ENCODE assay signal across 1 cellular context in genomic region chr5:143547342-143547741, GRCh38.
TF ChIP-seq lines count a peak whose summit lies in the region.

No MANE protein-coding gene starts in this region.

TF ChIP-seq in HepG2, 621 proteins besides CTCF, POLR2A, EP300 and RAD21 (continued from another document and continues in another):
- TF ChIP-seq, protein P1, sequence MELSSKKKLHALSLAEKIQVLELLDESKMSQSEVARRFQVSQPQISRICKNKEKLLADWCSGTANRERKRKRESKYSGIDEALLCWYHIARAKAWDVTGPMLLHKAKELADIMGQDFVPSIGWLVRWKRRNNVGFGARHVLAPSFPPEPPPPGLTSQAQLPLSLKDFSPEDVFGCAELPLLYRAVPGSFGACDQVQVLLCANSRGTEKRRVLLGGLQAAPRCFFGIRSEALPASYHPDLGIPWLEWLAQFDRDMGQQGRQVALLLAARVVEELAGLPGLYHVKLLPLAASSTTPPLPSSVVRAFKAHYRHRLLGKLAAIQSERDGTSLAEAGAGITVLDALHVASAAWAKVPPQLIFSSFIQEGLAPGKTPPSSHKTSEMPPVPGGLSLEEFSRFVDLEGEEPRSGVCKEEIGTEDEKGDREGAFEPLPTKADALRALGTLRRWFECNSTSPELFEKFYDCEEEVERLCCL (CRISPR knock-in tag; IDR thresholded peaks at IDR 0.05; ENCODE audit: borderline replicate concordance): no peak
- TF ChIP-seq ARNT (IDR thresholded peaks at IDR 0.05): no peak
- peak; percentile 30; the same call in 1 of the 2 replicates for TF ChIP-seq ATF1 (CRISPR knock-in tag; IDR thresholded peaks at IDR 0.05)
- no peak for TF ChIP-seq ZNF432 (CRISPR knock-in tag; IDR thresholded peaks at IDR 0.05; ENCODE audit: borderline replicate concordance)
- no peak for TF ChIP-seq ZNF317 (CRISPR knock-in tag; IDR thresholded peaks at IDR 0.05)
- no peak for TF ChIP-seq TMF1 (CRISPR knock-in tag; IDR thresholded peaks at IDR 0.05; ENCODE audit: low read depth)
- no peak for TF ChIP-seq ZNF230 (CRISPR knock-in tag; IDR thresholded peaks at IDR 0.05)
- TF ChIP-seq, protein P2, sequence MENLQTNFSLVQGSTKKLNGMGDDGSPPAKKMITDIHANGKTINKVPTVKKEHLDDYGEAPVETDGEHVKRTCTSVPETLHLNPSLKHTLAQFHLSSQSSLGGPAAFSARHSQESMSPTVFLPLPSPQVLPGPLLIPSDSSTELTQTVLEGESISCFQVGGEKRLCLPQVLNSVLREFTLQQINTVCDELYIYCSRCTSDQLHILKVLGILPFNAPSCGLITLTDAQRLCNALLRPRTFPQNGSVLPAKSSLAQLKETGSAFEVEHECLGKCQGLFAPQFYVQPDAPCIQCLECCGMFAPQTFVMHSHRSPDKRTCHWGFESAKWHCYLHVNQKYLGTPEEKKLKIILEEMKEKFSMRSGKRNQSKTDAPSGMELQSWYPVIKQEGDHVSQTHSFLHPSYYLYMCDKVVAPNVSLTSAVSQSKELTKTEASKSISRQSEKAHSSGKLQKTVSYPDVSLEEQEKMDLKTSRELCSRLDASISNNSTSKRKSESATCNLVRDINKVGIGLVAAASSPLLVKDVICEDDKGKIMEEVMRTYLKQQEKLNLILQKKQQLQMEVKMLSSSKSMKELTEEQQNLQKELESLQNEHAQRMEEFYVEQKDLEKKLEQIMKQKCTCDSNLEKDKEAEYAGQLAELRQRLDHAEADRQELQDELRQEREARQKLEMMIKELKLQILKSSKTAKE (CRISPR knock-in tag; IDR thresholded peaks at IDR 0.05; ENCODE audit: borderline replicate concordance): peak; percentile 84; the same call in 1 of the 2 replicates
- TF ChIP-seq, protein P3, sequence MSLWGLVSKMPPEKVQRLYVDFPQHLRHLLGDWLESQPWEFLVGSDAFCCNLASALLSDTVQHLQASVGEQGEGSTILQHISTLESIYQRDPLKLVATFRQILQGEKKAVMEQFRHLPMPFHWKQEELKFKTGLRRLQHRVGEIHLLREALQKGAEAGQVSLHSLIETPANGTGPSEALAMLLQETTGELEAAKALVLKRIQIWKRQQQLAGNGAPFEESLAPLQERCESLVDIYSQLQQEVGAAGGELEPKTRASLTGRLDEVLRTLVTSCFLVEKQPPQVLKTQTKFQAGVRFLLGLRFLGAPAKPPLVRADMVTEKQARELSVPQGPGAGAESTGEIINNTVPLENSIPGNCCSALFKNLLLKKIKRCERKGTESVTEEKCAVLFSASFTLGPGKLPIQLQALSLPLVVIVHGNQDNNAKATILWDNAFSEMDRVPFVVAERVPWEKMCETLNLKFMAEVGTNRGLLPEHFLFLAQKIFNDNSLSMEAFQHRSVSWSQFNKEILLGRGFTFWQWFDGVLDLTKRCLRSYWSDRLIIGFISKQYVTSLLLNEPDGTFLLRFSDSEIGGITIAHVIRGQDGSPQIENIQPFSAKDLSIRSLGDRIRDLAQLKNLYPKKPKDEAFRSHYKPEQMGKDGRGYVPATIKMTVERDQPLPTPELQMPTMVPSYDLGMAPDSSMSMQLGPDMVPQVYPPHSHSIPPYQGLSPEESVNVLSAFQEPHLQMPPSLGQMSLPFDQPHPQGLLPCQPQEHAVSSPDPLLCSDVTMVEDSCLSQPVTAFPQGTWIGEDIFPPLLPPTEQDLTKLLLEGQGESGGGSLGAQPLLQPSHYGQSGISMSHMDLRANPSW (CRISPR knock-in tag; IDR thresholded peaks at IDR 0.05; ENCODE audit: borderline replicate concordance): no peak
- TF ChIP-seq, protein P4, sequence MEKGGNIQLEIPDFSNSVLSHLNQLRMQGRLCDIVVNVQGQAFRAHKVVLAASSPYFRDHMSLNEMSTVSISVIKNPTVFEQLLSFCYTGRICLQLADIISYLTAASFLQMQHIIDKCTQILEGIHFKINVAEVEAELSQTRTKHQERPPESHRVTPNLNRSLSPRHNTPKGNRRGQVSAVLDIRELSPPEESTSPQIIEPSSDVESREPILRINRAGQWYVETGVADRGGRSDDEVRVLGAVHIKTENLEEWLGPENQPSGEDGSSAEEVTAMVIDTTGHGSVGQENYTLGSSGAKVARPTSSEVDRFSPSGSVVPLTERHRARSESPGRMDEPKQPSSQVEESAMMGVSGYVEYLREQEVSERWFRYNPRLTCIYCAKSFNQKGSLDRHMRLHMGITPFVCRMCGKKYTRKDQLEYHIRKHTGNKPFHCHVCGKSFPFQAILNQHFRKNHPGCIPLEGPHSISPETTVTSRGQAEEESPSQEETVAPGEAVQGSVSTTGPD (CRISPR knock-in tag; IDR thresholded peaks at IDR 0.05): peak; percentile 47; the same call in 1 of the 2 replicates
- no peak for TF ChIP-seq ZNF891 (CRISPR knock-in tag; IDR thresholded peaks at IDR 0.05)
- peak; percentile 98 for TF ChIP-seq GFI1 (CRISPR knock-in tag; IDR thresholded peaks at IDR 0.05; ENCODE audit: borderline replicate concordance)
- TF ChIP-seq LRRFIP1 (CRISPR knock-in tag; conservative IDR thresholded peaks at IDR 0.05): no peak
- no peak for TF ChIP-seq ZNF749 (CRISPR knock-in tag; IDR thresholded peaks at IDR 0.05; ENCODE audit: borderline replicate concordance)
- no peak for TF ChIP-seq CENPX (CRISPR knock-in tag; IDR thresholded peaks at IDR 0.05)
- no peak for TF ChIP-seq ZSCAN30 (CRISPR knock-in tag; IDR thresholded peaks at IDR 0.05)
- TF ChIP-seq GPN1 (CRISPR knock-in tag; IDR thresholded peaks at IDR 0.05; ENCODE audit: borderline replicate concordance): no peak
- TF ChIP-seq CENPBD1 (CRISPR knock-in tag; IDR thresholded peaks at IDR 0.05; ENCODE audit: borderline replicate concordance, low read depth): no peak
- TF ChIP-seq SMYD3 (CRISPR knock-in tag; IDR thresholded peaks at IDR 0.05): no peak
- no peak for TF ChIP-seq ZNF337 (CRISPR knock-in tag; IDR thresholded peaks at IDR 0.05; ENCODE audit: borderline replicate concordance, low read depth)
- no peak for TF ChIP-seq ZNF460 (CRISPR knock-in tag; IDR thresholded peaks at IDR 0.05; ENCODE audit: borderline replicate concordance)
- TF ChIP-seq ZNF318 (CRISPR knock-in tag; IDR thresholded peaks at IDR 0.05): no peak
- TF ChIP-seq PRMT3 (CRISPR knock-in tag; IDR thresholded peaks at IDR 0.05; ENCODE audit: borderline replicate concordance, low read depth): no peak
- no peak for TF ChIP-seq ZNF431 (CRISPR knock-in tag; IDR thresholded peaks at IDR 0.05; ENCODE audit: borderline replicate concordance, low read depth)
- TF ChIP-seq ZNF329 (CRISPR knock-in tag; IDR thresholded peaks at IDR 0.05; ENCODE audit: low read depth): no peak
- no peak for TF ChIP-seq ZNF775 (CRISPR knock-in tag; IDR thresholded peaks at IDR 0.05; ENCODE audit: borderline replicate concordance)
- TF ChIP-seq TEAD2 (CRISPR knock-in tag; IDR thresholded peaks at IDR 0.05): no peak
- TF ChIP-seq ZBTB46 (CRISPR knock-in tag; IDR thresholded peaks at IDR 0.05; ENCODE audit: borderline replicate concordance): no peak
- TF ChIP-seq NR2C2 (CRISPR knock-in tag; IDR thresholded peaks at IDR 0.05; ENCODE audit: borderline replicate concordance): peak; percentile 45; the same call in 1 of the 2 replicates
